ENCODE assay signal across 28 cellular contexts in genomic region chr3:159210336-159210735, GRCh38.
"Had no signal": no experiment of that assay in that cellular context is flagged by ENCODE, and none has a peak within 500 bp of the region (broad histone marks: within the 10 kb centered on the region; RNA-seq: fewer than 3 reads in every experiment).

No MANE protein-coding gene starts in this region.

- H3K4me1 Mint-ChIP-seq: naive thymus-derived CD4-positive, alpha-beta T cell; nephron; neural progenitor cell; stimulated activated effector memory CD8-positive, alpha-beta T cell treated with anti-CD3 and anti-CD28 coated beads, Interleukin-12 subunit alpha, Interleukin-12 subunit beta, amount 100 ng/mL, for 72 hours had no signal

- H3K9me3 Mint-ChIP-seq: neural progenitor cell had no signal

- ATAC-seq: gastroesophageal sphincter; heart left ventricle; left cardiac atrium; left lung; naive thymus-derived CD4-positive, alpha-beta T cell; sciatic nerve; stimulated activated effector memory CD8-positive, alpha-beta T cell treated with anti-CD3 and anti-CD28 coated beads, Interleukin-12 subunit alpha, Interleukin-12 subunit beta, amount 100 ng/mL, for 72 hours had no signal

- H3K4me3 ChIP-seq: dorsolateral prefrontal cortex, esophagus muscularis mucosa, gastroesophageal sphincter, heart left ventricle, hepatocyte, left lung, neural progenitor cell, prostate gland, right atrium auricular region, stomach, testis, tibial artery had no signal

- H3K9ac ChIP-seq: neural progenitor cell, parathyroid adenoma had no signal

- H3K27me3 ChIP-seq: dorsolateral prefrontal cortex, esophagus muscularis mucosa, gastroesophageal sphincter, heart left ventricle, hepatocyte, left lung, neural progenitor cell, right atrium auricular region, stomach, testis, tibial artery had no signal

- H3K36me3 Mint-ChIP-seq: naive thymus-derived CD4-positive, alpha-beta T cell; neural progenitor cell; stimulated activated effector memory CD8-positive, alpha-beta T cell treated with anti-CD3 and anti-CD28 coated beads, Interleukin-12 subunit alpha, Interleukin-12 subunit beta, amount 100 ng/mL, for 72 hours; type B pancreatic cell had no signal

- H3K36me3 ChIP-seq: esophagus muscularis mucosa, gastroesophageal sphincter, heart left ventricle, left lung, neural progenitor cell, prostate gland, right atrium auricular region, stomach, tibial artery had no signal

- H3K27ac Mint-ChIP-seq: naive thymus-derived CD4-positive, alpha-beta T cell; nephron; neural progenitor cell; stimulated activated effector memory CD8-positive, alpha-beta T cell treated with anti-CD3 and anti-CD28 coated beads, Interleukin-12 subunit alpha, Interleukin-12 subunit beta, amount 100 ng/mL, for 72 hours; type B pancreatic cell had no signal

- H2AFZ ChIP-seq: hepatocyte, neural progenitor cell, parathyroid adenoma had no signal

- DNase-seq: dorsolateral prefrontal cortex; effector CD4-positive, alpha-beta T cell; heart left ventricle; kidney; left cardiac atrium; left lung; mammary epithelial cell; mesendoderm; midbrain; naive thymus-derived CD4-positive, alpha-beta T cell; stimulated activated CD4-positive, alpha-beta T cell treated with anti-CD3 and anti-CD28 coated beads, Interleukin-2, amount 100 ng/mL, for 24 hours; stimulated activated CD4-positive, alpha-beta T cell treated with anti-CD3 and anti-CD28 coated beads, Interleukin-4, amount 100 ng/mL, for 24 hours; stimulated activated naive CD4-positive, alpha-beta T cell treated with Interleukin-2 at 50 U/mL for 16 hours; stomach; substantia nigra; testis; tibial artery had no signal

- H3K4me3 Mint-ChIP-seq: naive thymus-derived CD4-positive, alpha-beta T cell; nephron; neural progenitor cell; stimulated activated effector memory CD8-positive, alpha-beta T cell treated with anti-CD3 and anti-CD28 coated beads, Interleukin-12 subunit alpha, Interleukin-12 subunit beta, amount 100 ng/mL, for 72 hours; type B pancreatic cell had no signal

- H3K79me2 ChIP-seq: hepatocyte, parathyroid adenoma had no signal

- H3K27ac ChIP-seq: esophagus muscularis mucosa, gastroesophageal sphincter, heart left ventricle, hepatocyte, left lung, neural progenitor cell, parathyroid adenoma, prostate gland, right atrium auricular region, stomach, testis, tibial artery had no signal

- H3K9me3 ChIP-seq: gastroesophageal sphincter, prostate gland, right atrium auricular region, testis, tibial artery had no signal

- H3K4me2 ChIP-seq: hepatocyte, neural progenitor cell had no signal

- H3K4me1 ChIP-seq: esophagus muscularis mucosa, gastroesophageal sphincter, heart left ventricle, left lung, neural progenitor cell, parathyroid adenoma, prostate gland, right atrium auricular region, stomach, testis, tibial artery had no signal
